28 cellular contexts compared by ENCODE assay signal in the genomic region with DNA sequence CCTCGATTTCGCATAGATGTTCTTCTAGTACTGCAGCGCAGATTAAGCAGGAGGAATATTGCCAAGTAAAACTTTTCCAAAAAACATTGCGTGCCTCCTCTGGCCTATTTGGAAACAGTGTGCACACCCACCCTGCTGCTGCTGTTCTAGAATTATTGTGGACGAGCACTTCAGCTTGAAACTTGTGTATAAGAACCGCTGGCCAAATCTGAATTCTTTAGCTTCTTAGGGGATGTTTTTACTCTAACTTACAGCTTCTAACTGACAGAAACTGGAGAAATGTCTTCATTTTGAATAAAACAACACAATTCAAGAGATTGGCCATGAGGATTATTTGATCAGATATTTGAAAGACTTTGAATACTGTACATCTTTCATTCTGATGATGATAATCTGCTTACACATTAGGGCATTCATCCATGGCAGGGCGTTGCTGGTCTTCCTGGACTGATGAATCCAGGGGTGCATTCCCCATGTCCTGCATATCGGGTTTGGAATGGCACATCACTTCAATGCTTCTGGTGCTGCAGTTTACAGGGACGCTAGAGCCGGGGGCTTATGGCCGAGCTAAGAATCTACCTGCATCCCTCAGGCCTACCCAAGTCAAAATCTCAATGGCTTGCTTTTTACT. TPM values are rescaled to one million over a fixed set of nuclear protein-coding genes. Genes with fewer than 3 reads are reported as not detected.
DNase-seq lines count a peak whose midpoint lies in the region; ATAC-seq and TF ChIP-seq lines count a peak whose summit lies in the region.
"Had no signal": no experiment of that assay in that cellular context is flagged by ENCODE, and none has a peak within 500 bp of the region (broad histone marks: within the 10 kb centered on the region; RNA-seq: fewer than 3 reads in every experiment).

No MANE protein-coding gene starts in this region.

- peak overlapping the region; percentile 63 for H3K4me3 ChIP-seq in PC-9
- H3K4me3 ChIP-seq: colonic mucosa, hepatocyte, right lobe of liver had no signal

- H3F3A ChIP-seq in PC-9 (ENCODE audit: insufficient read depth, low read depth), result peaks cover 30% of the 10 kb centered on the region

- peak overlapping the region; percentile 87 for H3K27ac Mint-ChIP-seq in chondrocyte (ENCODE audit: unreplicated experiment)
- H3K27ac Mint-ChIP-seq: activated B cell treated with CpG ODN at 0.5 μM for 24 hours; activated CD8-positive, alpha-beta memory T cell treated with anti-CD3 and anti-CD28 coated beads, Interleukin-2, amount 10 ng/mL, durations not matched to agents 7 days and 5 days; B cell; CD8-positive, alpha-beta T cell; stimulated activated naive B cell treated with anti-CD40 and anti-IgM and Interleukin-4, amounts not matched to agents 10 μg/mL and 1 μg/mL and 100 μg/mL, for 72 hours had no signal

- CTCF ChIA-PET in PC-9 (lab: Charles Lee), result no interaction called here

- H3K9me2 ChIP-seq in PC-9 (ENCODE audit: insufficient read depth), result no peaks in the 10 kb centered on the region

- H2AFZ ChIP-seq in PC-9, result peak overlapping the region; percentile 77
- H2AFZ ChIP-seq: hepatocyte had no signal

- peaks cover 22% of the 10 kb centered on the region for H3K9me3 Mint-ChIP-seq in chondrocyte (ENCODE audit: low read depth)

- no peaks in the 10 kb centered on the region for H3K27me3 ChIP-seq in PC-9 (ENCODE audit: insufficient read depth, low read depth)
- H3K27me3 ChIP-seq: colonic mucosa, hepatocyte, right lobe of liver had no signal

- ATAC-seq in sciatic nerve (peak; percentile 56), GM21528 (IDR thresholded peaks at IDR 0.05; ENCODE audit: low FRiP score, unreplicated experiment) (no peak), GM21381 (IDR thresholded peaks at IDR 0.05; ENCODE audit: unreplicated experiment) (no peak)
- ATAC-seq: activated CD8-positive, alpha-beta memory T cell treated with anti-CD3 and anti-CD28 coated beads, Interleukin-2, amount 10 ng/mL, durations not matched to agents 7 days and 5 days; CD8-positive, alpha-beta T cell; left cardiac atrium; right lobe of liver; stimulated activated naive B cell treated with anti-CD40 and anti-IgM and Interleukin-4, amounts not matched to agents 10 μg/mL and 1 μg/mL and 100 μg/mL, for 72 hours had no signal

- intact Hi-C loops in PC-9 (cut with micrococcal nuclease; ENCODE audit: unreplicated experiment) (loop anchor here (1.0 to 10.0 kb wide), 7 partner anchors 19 to 1488 kb away; partner anchors contain the start of genes ICE1, NSUN2 and SRD5A1), sciatic nerve (cut with DNase I) (loop anchor here (10.0 kb wide), 2 partner anchors 268 to 272 kb away; no protein-coding TSS in a partner anchor)

- peak overlapping the region; percentile 90 for H3K4me2 ChIP-seq in PC-9
- H3K4me2 ChIP-seq: hepatocyte had no signal

- POLR2A ChIA-PET in PC-9 (lab: Charles Lee; ENCODE audit: unreplicated experiment), result interaction anchor here (0.6 kb wide), 2 partner anchors 89 to 248 kb away, joined by 4 to 5 read pairs; no protein-coding TSS in a partner anchor

- H3K9me3 ChIP-seq in PC-9 (ENCODE audit: insufficient read depth, low read depth), result peaks cover 25% of the 10 kb centered on the region
- H3K9me3 ChIP-seq: colonic mucosa, right lobe of liver had no signal

- no peaks in the 10 kb centered on the region for H3K27me3 Mint-ChIP-seq in chondrocyte (ENCODE audit: low read depth)

- no peaks in the 10 kb centered on the region for H4K20me1 ChIP-seq in PC-9 (ENCODE audit: insufficient read depth)

- peaks cover 24% of the 10 kb centered on the region for H3K4me1 Mint-ChIP-seq in chondrocyte (ENCODE audit: low read depth)
- H3K4me1 Mint-ChIP-seq: activated B cell treated with CpG ODN at 0.5 μM for 24 hours; activated CD8-positive, alpha-beta memory T cell treated with anti-CD3 and anti-CD28 coated beads, Interleukin-2, amount 10 ng/mL, durations not matched to agents 7 days and 5 days; B cell; neural crest cell; stimulated activated naive B cell treated with anti-CD40 and anti-IgM and Interleukin-4, amounts not matched to agents 10 μg/mL and 1 μg/mL and 100 μg/mL, for 72 hours had no signal

- H3K79me2 ChIP-seq in PC-9 (ENCODE audit: low read depth), result peaks cover 45% of the 10 kb centered on the region
- H3K79me2 ChIP-seq: hepatocyte had no signal

- peaks cover 40% of the 10 kb centered on the region for H3K4me1 ChIP-seq in PC-9 (replicated peaks; ENCODE audit: insufficient read depth)
- H3K4me1 ChIP-seq: colonic mucosa, right lobe of liver had no signal

- peak; percentile 25 for DNase-seq in Daoy (ENCODE audit: low read depth)
- peak; percentile 45 to 66 for DNase-seq in PC-9
- no peak for DNase-seq in chondrocyte (ENCODE audit: low spot score)
- DNase-seq in sciatic nerve (ENCODE audit: low spot score), result no peak
- no peak for DNase-seq in pons (ENCODE audit: low spot score)
- no peak for DNase-seq in HuH-7 (ENCODE audit: low spot score)
- DNase-seq: activated B cell treated with CpG ODN at 0.5 μM for 24 hours; activated CD4-positive, alpha-beta T cell treated with anti-CD3 and anti-CD28 coated beads, Interleukin-2, amount 50 U/mL, for 1 hour; activated CD8-positive, alpha-beta memory T cell treated with anti-CD3 and anti-CD28 coated beads, Interleukin-2, amount 10 ng/mL, durations not matched to agents 7 days and 5 days; activated T-cell treated with anti-CD3 and anti-CD28 coated beads, Interleukin-2, amount 50 U/mL, for 48 hours; CD8-positive, alpha-beta T cell; colonic mucosa; GF-D8; left cardiac atrium; NCI-H146; NCI-H446; NCI-H82; OCI-M1; right lobe of liver; SHP77 treated with DMSO at 0.1 percent for 48 hours; stimulated activated CD4-positive, alpha-beta T cell treated with anti-CD3 and anti-CD28 coated beads, Interleukin-15, amount 100 ng/mL, for 24 hours; stimulated activated naive B cell treated with anti-CD40 and anti-IgM and Interleukin-4, amounts not matched to agents 10 μg/mL and 1 μg/mL and 100 μg/mL, for 72 hours; SW 1271 had no signal

- TSS peak; percentile 63 for BruUV-seq in PC-9 (replicated peaks; lab: Mats Ljungman, UMichigan)

- peak overlapping the region; percentile 58 for H3K4me3 Mint-ChIP-seq in chondrocyte (ENCODE audit: unreplicated experiment)
- H3K4me3 Mint-ChIP-seq: activated B cell treated with CpG ODN at 0.5 μM for 24 hours; activated CD8-positive, alpha-beta memory T cell treated with anti-CD3 and anti-CD28 coated beads, Interleukin-2, amount 10 ng/mL, durations not matched to agents 7 days and 5 days; B cell; CD8-positive, alpha-beta T cell; neural crest cell; stimulated activated naive B cell treated with anti-CD40 and anti-IgM and Interleukin-4, amounts not matched to agents 10 μg/mL and 1 μg/mL and 100 μg/mL, for 72 hours had no signal

- peaks cover 7% of the 10 kb centered on the region for H3K36me3 Mint-ChIP-seq in chondrocyte (ENCODE audit: low read depth)
- H3K36me3 Mint-ChIP-seq: activated CD8-positive, alpha-beta memory T cell treated with anti-CD3 and anti-CD28 coated beads, Interleukin-2, amount 10 ng/mL, durations not matched to agents 7 days and 5 days; CD8-positive, alpha-beta T cell; stimulated activated naive B cell treated with anti-CD40 and anti-IgM and Interleukin-4, amounts not matched to agents 10 μg/mL and 1 μg/mL and 100 μg/mL, for 72 hours had no signal

- peaks cover 12% of the 10 kb centered on the region for H3K36me3 ChIP-seq in PC-9 (ENCODE audit: low read depth)
- H3K36me3 ChIP-seq: colonic mucosa, right lobe of liver had no signal

- TF ChIP-seq CTCF in PC-9 (conservative IDR thresholded peaks at IDR 0.05) (no peak), chondrocyte (IDR thresholded peaks at IDR 0.05) (no peak)

- peak overlapping the region; percentile 92 for H3K27ac ChIP-seq in PC-9
- H3K27ac ChIP-seq: colonic mucosa, hepatocyte, right lobe of liver had no signal

RNA-seq across cellular contexts. Expression of gene ADAMTS16, which starts 6.5 kb away (rescaled TPM):
- total RNA-seq in Daoy (2014; rRNA removed; shearing (Covaris generic)), result 10.7 and 11.6 TPM in 2 replicates
- total RNA-seq in PC-9 (2021) (26.4 and 27.2 TPM in 2 replicates), chondrocyte (6.5 to 12.8 TPM (median 12.5 TPM) in 3 replicates), sciatic nerve (2.7 TPM)
- total RNA-seq: activated B cell treated with CpG ODN at 0.5 μM for 24 hours; activated CD8-positive, alpha-beta memory T cell treated with anti-CD3 and anti-CD28 coated beads, Interleukin-2, amount 10 ng/mL, durations not matched to agents 7 days and 5 days; B cell; CD8-positive, alpha-beta T cell; right lobe of liver had no signal

Comparison
In these comparisons a context has a peak if more than half of its experiments do, and no peak if none do; other contexts are left out.
1. DNase-seq: peak in Daoy (single experiment) and PC-9 (2 of 2); none in chondrocyte (single experiment), sciatic nerve (single experiment), pons (single experiment) and HuH-7 (single experiment).